1 cellular context compared by ENCODE assay signal in genomic region chr12:85155791-85156190, GRCh38.
TF ChIP-seq lines count a peak whose summit lies in the region.

No MANE protein-coding gene starts in this region.

TF ChIP-seq in GM12878, 131 proteins besides CTCF, POLR2A, EP300 and RAD21 (continued from another document):
- no peak for TF ChIP-seq USF1 (IDR thresholded peaks at IDR 0.05; ENCODE audit: borderline replicate concordance, extremely low read length, insufficient read depth, low read depth, low read length)
